24 cellular contexts compared by ENCODE assay signal in genomic region chr19:12015753-12016116, GRCh38. TPM values are rescaled to one million over a fixed set of nuclear protein-coding genes. Genes with fewer than 3 reads are reported as not detected.
DNase-seq lines count a peak whose midpoint lies in the region; ATAC-seq and TF ChIP-seq lines count a peak whose summit lies in the region.
"Had no signal": no experiment of that assay in that cellular context is flagged by ENCODE, and none has a peak within 500 bp of the region (broad histone marks: within the 10 kb centered on the region; RNA-seq: fewer than 3 reads in every experiment).

No MANE protein-coding gene starts in this region.

- no peaks in the 10 kb centered on the region for H3K9me2 ChIP-seq in OCI-LY7 (ENCODE audit: insufficient read depth, low read length)

- intact Hi-C loops in prostate gland (cut with DNase I) (no loop called here), OCI-LY7 (cut with micrococcal nuclease; ENCODE audit: unreplicated experiment) (no loop called here)

- H3K36me3 ChIP-seq in BLaER1 (peaks cover 98% of the 10 kb centered on the region), adipocyte (ENCODE audit: control insufficient read depth, insufficient read depth, low read length, severe bottlenecking) (peaks cover 58% of the 10 kb centered on the region), liver (ENCODE audit: control insufficient read depth in 4 of 4, insufficient read depth in 3 of 4, low read depth in 1 of 4, low read length in 3 of 4) (peaks cover 15 to 42% (median 36%) of the 10 kb centered on the region in 4 donors), prostate gland (peaks cover 0 to 26% of the 10 kb centered on the region in 2 donors), OCI-LY7 (ENCODE audit: insufficient read depth, low read length) (peaks cover 74% of the 10 kb centered on the region)

- H3K9ac ChIP-seq in BLaER1 = no peak overlapping the region
- H3K9ac ChIP-seq in adipocyte (ENCODE audit: low read length) = no peak overlapping the region
- H3K9ac ChIP-seq in liver (ENCODE audit: low read depth in 1 of 2, low read length in 2 of 2) = no peak overlapping the region

- H3K4me1 ChIP-seq in BLaER1 (no peaks in the 10 kb centered on the region), adipocyte (ENCODE audit: control insufficient read depth, insufficient read depth, low read length) (no peaks in the 10 kb centered on the region), liver (ENCODE audit: control insufficient read depth in 4 of 4, insufficient read depth in 4 of 4, low read length in 3 of 4) (no peaks in the 10 kb centered on the region), prostate gland (replicated peaks) (no peaks in the 10 kb centered on the region), OCI-LY7 (ENCODE audit: insufficient read depth, low read length, poor library complexity, severe bottlenecking) (no peaks in the 10 kb centered on the region)
- H3K4me1 ChIP-seq: Caco-2 had no signal

- no peak overlapping the region for H2AFZ ChIP-seq in OCI-LY7 (ENCODE audit: low read length)

- no peaks in the 10 kb centered on the region for H3K27me3 ChIP-seq in BLaER1
- no peaks in the 10 kb centered on the region for H3K27me3 ChIP-seq in adipocyte (replicated peaks; ENCODE audit: control insufficient read depth, insufficient read depth, low read length)
- H3K27me3 ChIP-seq in liver (ENCODE audit: control insufficient read depth in 4 of 4, insufficient read depth in 4 of 4, low read length in 3 of 4) = no peaks in the 10 kb centered on the region
- H3K27me3 ChIP-seq in prostate gland (replicated peaks; ENCODE audit: insufficient read depth) = no peaks in the 10 kb centered on the region

- no peak overlapping the region for H3K4me2 ChIP-seq in BLaER1
- no peak overlapping the region for H3K4me2 ChIP-seq in OCI-LY7 (ENCODE audit: low read length)

- DNase-seq in KBM-7 = peak; percentile 12
- DNase-seq in adipocyte (ENCODE audit: low read depth) = no peak
- DNase-seq in prostate gland (ENCODE audit: low spot score) = no peak
- DNase-seq in OCI-LY7 (ENCODE audit: low spot score) = no peak
- no peak for DNase-seq in DMS114 treated with DMSO at 0.1 percent for 48 hours (lab: John Stamatoyannopoulos, UW; ENCODE audit: unreplicated experiment)
- DNase-seq: 8988T; Caco-2; CD4-positive, alpha-beta T cell; DMS53; H7; NCI-H1105; NCI-H1694; NCI-H2107; NCI-H2227 treated with DMSO at 0.1 percent for 48 hours; NCI-H524 treated with DMSO at 0.1 percent for 48 hours; Right ventricle myocardium superior had no signal

- no peak for TF ChIP-seq POLR2A in prostate gland (IDR thresholded peaks at IDR 0.05)

- in situ Hi-C loops in KBM-7 (cut with MboI; ENCODE audit: low pct_unique_long_range_greater_than_20kb, low sequenced_read_pairs) = no loop called here

- WGBS in liver = 95% methylated on average over 2 of the region's 2 CpGs
- WGBS in prostate gland = 87% methylated on average over 2 of the region's 2 CpGs

- peak overlapping the region; percentile 38 for H3K4me3 ChIP-seq in BLaER1
- peak overlapping the region; percentile 68 for H3K4me3 ChIP-seq in adipocyte (ENCODE audit: low read length)
- peak overlapping the region in 2 of 3 donors; percentile 70 to 76 for H3K4me3 ChIP-seq in liver (ENCODE audit: low read depth in 1 of 3, low read length in 3 of 3)
- H3K4me3 ChIP-seq in prostate gland = no peak overlapping the region
- H3K4me3 ChIP-seq in OCI-LY7 (ENCODE audit: low read depth, low read length, poor library complexity, severe bottlenecking) = no peak overlapping the region
- H3K4me3 ChIP-seq: SK-N-MC had no signal

- CTCF ChIA-PET in OCI-LY7 (lab: Charles Lee; ENCODE audit: unreplicated experiment) = no interaction called here

- H4K20me1 ChIP-seq in BLaER1 (no peaks in the 10 kb centered on the region), OCI-LY7 (ENCODE audit: insufficient read depth, low read length) (no peaks in the 10 kb centered on the region)

- no peak for TF ChIP-seq CTCF in liver (IDR thresholded peaks at IDR 0.05; ENCODE audit: low read depth, low read length, missing input control)
- TF ChIP-seq CTCF in prostate gland (IDR thresholded peaks at IDR 0.05) = no peak
- no peak for TF ChIP-seq CTCF in OCI-LY7 (conservative IDR thresholded peaks at IDR 0.05; ENCODE audit: low read length)

- H3K27ac ChIP-seq in BLaER1 = no peak overlapping the region
- no peak overlapping the region for H3K27ac ChIP-seq in liver (ENCODE audit: low read depth in 1 of 2, low read length in 2 of 2)
- H3K27ac ChIP-seq in prostate gland = no peak overlapping the region
- no peak overlapping the region for H3K27ac ChIP-seq in OCI-LY7 (ENCODE audit: low read depth, low read length, poor library complexity, severe bottlenecking)
- H3K27ac ChIP-seq: HL-60, SK-N-MC had no signal

- TF ChIP-seq RAD21 in liver (IDR thresholded peaks at IDR 0.05) = no peak

- no TSS peak for BruUV-seq in OCI-LY7 (replicated peaks; lab: Mats Ljungman, UMichigan)

- H3K79me2 ChIP-seq in OCI-LY7 (ENCODE audit: insufficient read depth, low read depth, low read length) = no peaks in the 10 kb centered on the region

- peaks cover 100% of the 10 kb centered on the region for H3K9me3 ChIP-seq in BLaER1
- H3K9me3 ChIP-seq in adipocyte (ENCODE audit: control insufficient read depth, low read length) = peaks cover 94% of the 10 kb centered on the region
- H3K9me3 ChIP-seq in liver (ENCODE audit: control insufficient read depth in 4 of 4, low read length in 3 of 4) = peaks cover 45 to 75% (median 54%) of the 10 kb centered on the region in 4 donors
- H3K9me3 ChIP-seq in prostate gland = peaks cover 3% of the 10 kb centered on the region
- peaks cover 45% of the 10 kb centered on the region for H3K9me3 ChIP-seq in OCI-LY7 (ENCODE audit: low read length)

- no peak for ATAC-seq in GM18858 (IDR thresholded peaks at IDR 0.05; ENCODE audit: unreplicated experiment)

- POLR2A ChIA-PET in OCI-LY7 (lab: Charles Lee) = no interaction called here

TF ChIP-seq in liver, 16 proteins besides CTCF, POLR2A, EP300 and RAD21:
- TF ChIP-seq FOXA1 (IDR thresholded peaks at IDR 0.05) (no peak), YY1 (IDR thresholded peaks at IDR 0.05) (no peak), HNF4G (IDR thresholded peaks at IDR 0.05) (no peak)

RNA-seq across cellular contexts. Expression of gene ZNF433, which starts 19.7 kb away (rescaled TPM):
- total RNA-seq in liver = 1 to 10 TPM; 1.8 to 4.7 TPM
- polyA plus RNA-seq in liver = 1 to 10 TPM; 1.3 to 3.2 TPM
- 10 to 100 TPM; 10.2 to 10.4 TPM for total RNA-seq in prostate gland
- total RNA-seq in OCI-LY7 (2014; rRNA removed; shearing (Covaris generic)) = 1.6 and 1.9 TPM in 2 replicates
- total RNA-seq in OCI-LY7 (2022) = 0.76 and 0.89 TPM in 2 replicates
- total RNA-seq: H7, HT1080 had no signal

RNA-seq across cellular contexts. Expression of gene ZNF878, which starts 37.0 kb away (rescaled TPM):
- total RNA-seq in liver (under 1 TPM; 0.25 to 0.33 TPM), prostate gland (not detected), OCI-LY7 (2022) (1.0 and 1.5 TPM in 2 replicates)
- polyA plus RNA-seq in liver = not detected
- 0.72 and 1.0 TPM in 2 replicates for total RNA-seq in OCI-LY7 (2014; rRNA removed; shearing (Covaris generic))
- total RNA-seq: B cell; CD4-positive, alpha-beta T cell; H7; HT1080 had no signal
- polyA plus RNA-seq: IgD-negative memory B cell had no signal

RNA-seq across cellular contexts. Expression of gene ZNF844, which starts 48.8 kb away (rescaled TPM):
- total RNA-seq in liver (1 to 10 TPM; 4.4 to 5.6 TPM), prostate gland (10 to 100 TPM; 13.4 to 16.2 TPM), OCI-LY7 (2022) (7.7 and 9.3 TPM in 2 replicates)
- polyA plus RNA-seq in liver = 1 to 10 TPM in 1 of 2 donors, under 1 TPM in 1; 0.72 to 1.4 TPM
- 5.8 and 6.7 TPM in 2 replicates for total RNA-seq in OCI-LY7 (2014; rRNA removed; shearing (Covaris generic))

RNA-seq across cellular contexts. Expression of gene ZNF763, which starts 50.9 kb away (rescaled TPM):
- total RNA-seq in liver (1 to 10 TPM; 1.3 TPM), prostate gland (1 to 10 TPM; 4.0 to 5.6 TPM), OCI-LY7 (2022) (6.2 and 7.7 TPM in 2 replicates)
- polyA plus RNA-seq in liver = under 1 TPM; 0.31 to 0.54 TPM
- total RNA-seq in OCI-LY7 (2014; rRNA removed; shearing (Covaris generic)) = 2.7 and 2.8 TPM in 2 replicates
- total RNA-seq: H7, HT1080 had no signal

Comparison
In these comparisons a context has a peak if more than half of its experiments do, and no peak if none do; other contexts are left out.
1. H3K4me3 ChIP-seq: peak in BLaER1 (single experiment), adipocyte (single experiment) and liver (2 of 3); none in prostate gland (0 of 2) and OCI-LY7 (single experiment).